In the genomic region with DNA sequence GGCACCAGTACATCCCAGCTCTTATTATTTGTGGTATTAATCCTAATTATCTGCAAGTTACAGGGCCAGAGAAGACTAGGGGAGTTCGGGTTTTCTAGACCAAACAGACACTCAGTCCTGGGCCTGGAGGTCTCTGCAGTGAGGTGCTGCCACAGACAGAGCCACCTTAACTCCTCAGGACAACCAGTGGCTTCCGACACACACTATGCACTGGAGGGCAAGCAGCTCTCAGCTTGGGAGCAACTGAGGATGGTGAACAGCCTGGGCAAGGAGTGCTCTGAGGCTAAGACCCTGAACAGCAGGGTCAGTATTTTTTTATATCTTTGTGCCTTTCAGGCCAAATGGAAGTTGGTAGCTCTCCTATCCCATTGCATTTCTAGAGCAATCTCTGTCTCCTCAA, we compare ENCODE assay signal across 22 cellular contexts. TPM values are rescaled to one million over a fixed set of nuclear protein-coding genes. Genes with fewer than 3 reads are reported as not detected.
DNase-seq lines count a peak whose midpoint lies in the region; ATAC-seq and TF ChIP-seq lines count a peak whose summit lies in the region.
"Had no signal": no experiment of that assay in that cellular context is flagged by ENCODE, and none has a peak within 500 bp of the region (broad histone marks: within the 10 kb centered on the region; RNA-seq: fewer than 3 reads in every experiment).

No MANE protein-coding gene starts in this region.

- peaks cover 24% of the 10 kb centered on the region for H3K4me1 Mint-ChIP-seq in activated naive CD4-positive, alpha-beta T cell treated with anti-CD3 and anti-CD28 coated beads, Interleukin-2, amount 10 ng/mL, durations not matched to agents 7 days and 5 days
- peaks cover 34% of the 10 kb centered on the region for H3K4me1 Mint-ChIP-seq in chondrocyte (ENCODE audit: low read depth)

- H3K4me3 ChIP-seq in sigmoid colon, result no peak overlapping the region
- no peak overlapping the region for H3K4me3 ChIP-seq in uterus

- no peak overlapping the region for H3K4me3 Mint-ChIP-seq in activated naive CD4-positive, alpha-beta T cell treated with anti-CD3 and anti-CD28 coated beads, Interleukin-2, amount 10 ng/mL, durations not matched to agents 7 days and 5 days
- H3K4me3 Mint-ChIP-seq in chondrocyte (ENCODE audit: unreplicated experiment), result no peak overlapping the region
- H3K4me3 Mint-ChIP-seq: IgD-negative memory B cell had no signal

- CTCF ChIA-PET in activated naive CD4-positive, alpha-beta T cell treated with anti-CD3 and anti-CD28 coated beads, Interleukin-2, amount 10 ng/mL, durations not matched to agents 7 days and 5 days (lab: Charles Lee), result interaction anchor here (0.8 to 9.7 kb wide), 36 partner anchors 11 to 368 kb away, joined by 3 to 275 read pairs (median 6); a partner anchor contains a TSS

- peaks cover 31% of the 10 kb centered on the region for H3K36me3 Mint-ChIP-seq in activated naive CD4-positive, alpha-beta T cell treated with anti-CD3 and anti-CD28 coated beads, Interleukin-2, amount 10 ng/mL, durations not matched to agents 7 days and 5 days
- peaks cover 0 to 6% of the 10 kb centered on the region in 2 donors for H3K36me3 Mint-ChIP-seq in activated naive CD4-positive, alpha-beta T cell treated with anti-CD3 and anti-CD28 coated beads, Interleukin-2, amount 50 U/mL, for 72 hours
- H3K36me3 Mint-ChIP-seq in chondrocyte (ENCODE audit: low read depth), result peaks cover 28% of the 10 kb centered on the region

- no peaks in the 10 kb centered on the region for H3K27me3 Mint-ChIP-seq in activated naive CD4-positive, alpha-beta T cell treated with anti-CD3 and anti-CD28 coated beads, Interleukin-2, amount 10 ng/mL, durations not matched to agents 7 days and 5 days
- H3K27me3 Mint-ChIP-seq in chondrocyte (ENCODE audit: low read depth), result no peaks in the 10 kb centered on the region
- H3K27me3 Mint-ChIP-seq: IgD-negative memory B cell had no signal

- 86 to 90% methylated on average over 2 of the region's 2 CpGs for WGBS in sigmoid colon, 2 donors

- H3K9me3 ChIP-seq in sigmoid colon, result no peaks in the 10 kb centered on the region
- no peaks in the 10 kb centered on the region for H3K9me3 ChIP-seq in uterus
- H3K9me3 ChIP-seq: BE2C had no signal

- H3K9me3 Mint-ChIP-seq in activated naive CD4-positive, alpha-beta T cell treated with anti-CD3 and anti-CD28 coated beads, Interleukin-2, amount 10 ng/mL, durations not matched to agents 7 days and 5 days, result no peaks in the 10 kb centered on the region
- H3K9me3 Mint-ChIP-seq in activated naive CD4-positive, alpha-beta T cell treated with anti-CD3 and anti-CD28 coated beads, Interleukin-2, amount 50 U/mL, for 72 hours, result no peaks in the 10 kb centered on the region
- no peaks in the 10 kb centered on the region for H3K9me3 Mint-ChIP-seq in chondrocyte (ENCODE audit: low read depth)
- H3K9me3 Mint-ChIP-seq: IgD-negative memory B cell had no signal

- H3K36me3 ChIP-seq in sigmoid colon, result peaks cover 16 to 49% (median 30%) of the 10 kb centered on the region in 4 donors
- H3K36me3 ChIP-seq in uterus, result no peaks in the 10 kb centered on the region
- H3K36me3 ChIP-seq: BE2C had no signal

- H3K27ac ChIP-seq in sigmoid colon (peak overlapping the region; percentile 64 to 97 (median 70)), uterus (peak overlapping the region; percentile 66 to 83)
- H3K27ac ChIP-seq: KMS-11 had no signal

- no peak for ATAC-seq in activated naive CD4-positive, alpha-beta T cell treated with anti-CD3 and anti-CD28 coated beads, Interleukin-2, amount 50 U/mL, for 72 hours
- no peak for ATAC-seq in HG02870 (IDR thresholded peaks at IDR 0.05; ENCODE audit: unreplicated experiment)
- no peak for ATAC-seq in GM18867 (IDR thresholded peaks at IDR 0.05; ENCODE audit: unreplicated experiment)
- ATAC-seq: HCT116, Panc1 had no signal

- intact Hi-C loops in sigmoid colon (cut with DNase I) (loop anchor here (2.0 kb wide), 1 partner anchor 281 kb away; no protein-coding TSS in a partner anchor), uterus (cut with DNase I; ENCODE audit: low total_unique reads) (loop anchor here (5.0 kb wide), 1 partner anchor 96 kb away; no protein-coding TSS in a partner anchor)

- TF ChIP-seq POLR2A in sigmoid colon (IDR thresholded peaks at IDR 0.05), result no peak
- no peak for TF ChIP-seq POLR2A in uterus (IDR thresholded peaks at IDR 0.05)

- no peak for DNase-seq in activated naive CD4-positive, alpha-beta T cell treated with anti-CD3 and anti-CD28 coated beads, Interleukin-2, amount 10 ng/mL, durations not matched to agents 7 days and 5 days
- no peak for DNase-seq in activated naive CD4-positive, alpha-beta T cell treated with anti-CD3 and anti-CD28 coated beads, Interleukin-2, amount 50 U/mL, for 72 hours (ENCODE audit: low spot score in 2 of 2)
- DNase-seq in chondrocyte (ENCODE audit: low spot score) (no peak), sigmoid colon (no peak), uterus (no peak), C1 segment of cervical spinal cord (lab: John Stamatoyannopoulos, UW) (no peak)
- DNase-seq: 8988T, ACHN, BE2C, NCI-H1048, NCI-H1417, NCI-H1694, NCI-H2029 treated with DMSO at 0.1 percent for 48 hours, NCI-H446 treated with DMSO at 0.1 percent for 48 hours, NCI-H526, SHP77 treated with DMSO at 0.1 percent for 48 hours had no signal

- H3K27me3 ChIP-seq in sigmoid colon, result no peaks in the 10 kb centered on the region
- H3K27me3 ChIP-seq in uterus, result no peaks in the 10 kb centered on the region
- H3K27me3 ChIP-seq: BE2C had no signal

- peak overlapping the region; percentile 30 for H3K27ac Mint-ChIP-seq in activated naive CD4-positive, alpha-beta T cell treated with anti-CD3 and anti-CD28 coated beads, Interleukin-2, amount 10 ng/mL, durations not matched to agents 7 days and 5 days
- H3K27ac Mint-ChIP-seq in activated naive CD4-positive, alpha-beta T cell treated with anti-CD3 and anti-CD28 coated beads, Interleukin-2, amount 50 U/mL, for 72 hours, result no peak overlapping the region
- H3K27ac Mint-ChIP-seq in chondrocyte (ENCODE audit: unreplicated experiment), result peak overlapping the region; percentile 74

- no peak for TF ChIP-seq EP300 in sigmoid colon (IDR thresholded peaks at IDR 0.05)

- H3K4me1 ChIP-seq in sigmoid colon (peaks cover 0 to 44% (median 24%) of the 10 kb centered on the region in 4 donors), uterus (peaks cover 3 to 5% of the 10 kb centered on the region in 2 donors)

- TF ChIP-seq CTCF in chondrocyte (IDR thresholded peaks at IDR 0.05) (no peak), sigmoid colon (IDR thresholded peaks at IDR 0.05) (no peak), uterus (IDR thresholded peaks at IDR 0.05) (no peak)

RNA-seq across cellular contexts. Expression of a gene that starts 19.0 kb away (rescaled TPM):
- total RNA-seq in activated naive CD4-positive, alpha-beta T cell treated with anti-CD3 and anti-CD28 coated beads, Interleukin-2, amount 50 U/mL, for 72 hours, result 10 to 100 TPM in 1 of 2 donors, 1 to 10 TPM in 1; 3.6 to 10.6 TPM
- total RNA-seq in chondrocyte (846 to 4,145 TPM (median 3,929 TPM) in 3 replicates), sigmoid colon (1,000 to 10,000 TPM; 2,072 to 5,444 (median 3,070) TPM), uterus (1,000 to 10,000 TPM; 2,685 to 5,347 (median 3,837) TPM)
- polyA plus RNA-seq in sigmoid colon, result 100 to 1,000 TPM in 1 of 3 donors, 10 to 100 TPM in 2; 43.7 to 237 (median 78.1) TPM

RNA-seq across cellular contexts. Expression of a gene that starts 53.5 kb away (rescaled TPM):
- 10 to 100 TPM; 15.7 to 57.0 TPM for total RNA-seq in activated naive CD4-positive, alpha-beta T cell treated with anti-CD3 and anti-CD28 coated beads, Interleukin-2, amount 50 U/mL, for 72 hours
- 1.6 to 2.7 TPM (median 2.1 TPM) in 3 replicates for total RNA-seq in chondrocyte
- 10 to 100 TPM in 3 of 4 donors, 1 to 10 TPM in 1; 9.9 to 29.6 (median 13.2) TPM for total RNA-seq in sigmoid colon
- polyA plus RNA-seq in sigmoid colon, result 10 to 100 TPM in 2 of 3 donors, 1 to 10 TPM in 1; 9.0 to 11.0 (median 10.6) TPM
- 10 to 100 TPM in 1 of 4 donors, 1 to 10 TPM in 3; 3.8 to 23.6 (median 6.5) TPM for total RNA-seq in uterus

RNA-seq across cellular contexts. Expression of a gene that starts 57.0 kb away (rescaled TPM):
- 10 to 100 TPM; 45.5 to 72.8 TPM for total RNA-seq in activated naive CD4-positive, alpha-beta T cell treated with anti-CD3 and anti-CD28 coated beads, Interleukin-2, amount 50 U/mL, for 72 hours
- total RNA-seq in chondrocyte, result 11.2 to 11.6 TPM (median 11.5 TPM) in 3 replicates
- 10 to 100 TPM; 14.3 to 44.6 (median 22.1) TPM for total RNA-seq in sigmoid colon
- polyA plus RNA-seq in sigmoid colon, result 10 to 100 TPM in 2 of 3 donors, 1 to 10 TPM in 1; 7.6 to 18.8 (median 11.4) TPM
- total RNA-seq in uterus, result 100 to 1,000 TPM in 1 of 4 donors, 10 to 100 TPM in 3; 14.4 to 133 (median 48.7) TPM

Comparison
In these comparisons a context has a peak if more than half of its experiments do, and no peak if none do; other contexts are left out.
1. H3K27ac Mint-ChIP-seq: peak in activated naive CD4-positive, alpha-beta T cell treated with anti-CD3 and anti-CD28 coated beads, Interleukin-2, amount 10 ng/mL, durations not matched to agents 7 days and 5 days (single experiment) and chondrocyte (single experiment); none in activated naive CD4-positive, alpha-beta T cell treated with anti-CD3 and anti-CD28 coated beads, Interleukin-2, amount 50 U/mL, for 72 hours (0 of 2).
2. RNA of a gene that starts 19.0 kb away (total RNA-seq): 2,685 to 5,347 TPM in uterus, 846 to 4,145 TPM in chondrocyte and 2,072 to 5,444 TPM in sigmoid colon; 3.6 to 10.6 TPM in activated naive CD4-positive, alpha-beta T cell treated with anti-CD3 and anti-CD28 coated beads, Interleukin-2, amount 50 U/mL, for 72 hours; every median in the first group is over 10 times any median in the second.